16 cellular contexts compared by ENCODE assay signal in the genomic region with DNA sequence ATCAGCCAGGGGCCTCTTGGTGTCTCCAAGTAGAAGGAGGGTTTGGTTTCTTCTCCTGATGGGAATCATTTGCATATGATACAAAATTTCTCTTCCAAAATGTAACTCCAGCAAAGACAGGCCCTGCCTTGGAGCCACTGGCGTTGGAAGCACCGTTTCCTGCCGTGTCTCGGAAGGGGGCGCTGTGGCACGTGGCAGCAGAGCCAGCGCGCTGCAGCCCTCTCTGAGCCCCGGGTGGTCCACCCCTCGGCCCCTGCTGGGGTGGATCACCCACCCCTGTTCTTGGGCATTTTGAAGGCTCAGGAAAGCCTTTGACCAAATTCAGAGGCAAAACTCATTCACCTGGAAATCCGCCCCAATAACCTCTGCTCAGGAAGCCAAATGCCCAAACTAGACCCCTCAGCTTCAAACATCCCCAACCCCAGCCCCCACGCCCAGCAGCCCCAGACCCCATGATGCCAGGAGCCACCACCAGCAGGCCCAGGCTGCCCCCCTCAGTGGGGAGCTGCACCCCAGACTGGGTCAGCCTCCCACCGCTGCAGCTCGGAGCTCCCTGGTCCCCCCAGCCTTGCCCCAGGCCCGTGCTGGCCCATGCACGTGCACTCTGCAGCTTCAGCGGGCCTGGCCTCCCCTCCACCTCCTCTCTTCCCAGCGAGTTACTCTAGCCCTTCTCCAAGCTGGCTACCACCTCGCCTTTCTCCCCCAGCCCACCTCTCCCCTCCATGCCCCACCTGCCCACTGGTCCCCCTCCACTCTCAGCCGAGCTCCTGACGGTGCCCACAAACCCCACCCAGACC. TPM values are rescaled to one million over a fixed set of nuclear protein-coding genes. Genes with fewer than 3 reads are reported as not detected.
A peak's percentile ranks its signal among the peaks of the same experiment; 100 is the strongest.
DNase-seq lines count a peak whose midpoint lies in the region; ATAC-seq, FAIRE-seq and TF ChIP-seq lines count a peak whose summit lies in the region.
"Had no signal": no experiment of that assay in that cellular context is flagged by ENCODE, and none has a peak within 500 bp of the region (broad histone marks: within the 10 kb centered on the region; RNA-seq: fewer than 3 reads in every experiment).

No MANE protein-coding gene starts in this region.

- H3K36me3 ChIP-seq in PC-3 (ENCODE audit: low read depth, low read length), result no peaks in the 10 kb centered on the region
- H3K36me3 ChIP-seq: ascending aorta had no signal

- peaks cover 4% of the 10 kb centered on the region; the same call in 1 of the 2 replicates for H3K27me3 ChIP-seq in PC-3 (ENCODE audit: low read length)
- H3K27me3 ChIP-seq: ascending aorta, testis had no signal

- H2AFZ ChIP-seq in PC-3 (ENCODE audit: low read length), result no peak overlapping the region

- no peaks in the 10 kb centered on the region for H4K20me1 ChIP-seq in PC-3 (ENCODE audit: low read length)

- no peak for TF ChIP-seq CTCF in natural killer cell (IDR thresholded peaks at IDR 0.05)
- peak; percentile 57 for TF ChIP-seq CTCF in PC-3 (conservative IDR thresholded peaks at IDR 0.05; ENCODE audit: low read depth, low read length)
- peak; percentile 15 for TF ChIP-seq CTCF in fibroblast of mammary gland (conservative IDR thresholded peaks at IDR 0.05; ENCODE audit: control insufficient read depth, insufficient read depth, low read depth, low read length)

- ATAC-seq in natural killer cell treated with Interleukin-12 subunit alpha and Interleukin-12 subunit beta and Interleukin-15 and Interleukin-18, amount 100 ng/mL, for 72 hours, result no peak
- no peak for ATAC-seq in natural killer cell
- no peak for ATAC-seq in PC-3

- peak; percentile 81 for FAIRE-seq in urothelium cell line (lab: Jason Lieb, UNC)
- FAIRE-seq: HTR-8/SVneo had no signal

- no peaks in the 10 kb centered on the region for H3K9me3 ChIP-seq in PC-3 (ENCODE audit: low read length)
- H3K9me3 ChIP-seq: testis had no signal

- peaks cover 5 to 8% of the 10 kb centered on the region in 2 donors for H3K27me3 Mint-ChIP-seq in natural killer cell treated with Interleukin-12 subunit alpha and Interleukin-12 subunit beta and Interleukin-15 and Interleukin-18, amount 100 ng/mL, for 72 hours
- H3K27me3 Mint-ChIP-seq in natural killer cell (ENCODE audit: low read depth in 2 of 2), result peaks cover 0 to 5% of the 10 kb centered on the region in 2 donors

- H3K9me2 ChIP-seq in PC-3 (replicated peaks; ENCODE audit: low read length), result no peaks in the 10 kb centered on the region

- peak; percentile 40 for DNase-seq in natural killer cell treated with Interleukin-12 subunit alpha and Interleukin-12 subunit beta and Interleukin-15 and Interleukin-18, amount 100 ng/mL, for 72 hours (ENCODE audit: low spot score)
- DNase-seq in natural killer cell (no peak), PC-3 (no peak), fibroblast of mammary gland (ENCODE audit: low read depth) (no peak), urothelium cell line (ENCODE audit: low spot score) (no peak), Ammon's horn (ENCODE audit: low spot score) (no peak), epidermal melanocyte (ENCODE audit: insufficient read length, low spot score) (no peak)
- DNase-seq in stimulated activated CD4-positive, alpha-beta T cell treated with anti-CD3 and anti-CD28 coated beads, Interleukin-2, amount 100 ng/mL, for 24 hours, result no peak
- DNase-seq: ACHN, activated gamma-delta T cell, DMS 273 treated with DMSO at 0.1 percent for 48 hours, testis had no signal

- H3K4me1 ChIP-seq in PC-3 (ENCODE audit: insufficient read depth, low read length), result no peaks in the 10 kb centered on the region
- H3K4me1 ChIP-seq: ascending aorta, left ventricle myocardium inferior, testis had no signal

- no TSS peak for BruUV-seq in PC-3 (replicated peaks; lab: Mats Ljungman, UMichigan)

- POLR2A ChIA-PET in PC-3 (lab: Charles Lee; ENCODE audit: unreplicated experiment), result no interaction called here

- no peak overlapping the region for H3K27ac Mint-ChIP-seq in natural killer cell treated with Interleukin-12 subunit alpha and Interleukin-12 subunit beta and Interleukin-15 and Interleukin-18, amount 100 ng/mL, for 72 hours
- no peak overlapping the region for H3K27ac Mint-ChIP-seq in natural killer cell

- H3K4me3 Mint-ChIP-seq in natural killer cell treated with Interleukin-12 subunit alpha and Interleukin-12 subunit beta and Interleukin-15 and Interleukin-18, amount 100 ng/mL, for 72 hours, result no peak overlapping the region
- H3K4me3 Mint-ChIP-seq in natural killer cell, result no peak overlapping the region

- no peak overlapping the region for H3K4me3 ChIP-seq in PC-3 (ENCODE audit: low read length)
- no peak overlapping the region for H3K4me3 ChIP-seq in fibroblast of mammary gland (ENCODE audit: control insufficient read depth, low read depth, low read length)
- H3K4me3 ChIP-seq: ascending aorta, left ventricle myocardium inferior, testis had no signal

- H3K36me3 Mint-ChIP-seq in natural killer cell treated with Interleukin-12 subunit alpha and Interleukin-12 subunit beta and Interleukin-15 and Interleukin-18, amount 100 ng/mL, for 72 hours, result peaks cover 4% of the 10 kb centered on the region
- peaks cover 6% of the 10 kb centered on the region for H3K36me3 Mint-ChIP-seq in natural killer cell

- H3K9ac ChIP-seq in PC-3 (ENCODE audit: low read length), result no peak overlapping the region

- H3K27ac ChIP-seq in PC-3 (ENCODE audit: low read length), result no peak overlapping the region
- H3K27ac ChIP-seq: ascending aorta, left ventricle myocardium inferior, testis had no signal

- H3F3A ChIP-seq in PC-3 (ENCODE audit: low read length, unreplicated experiment), result no peaks in the 10 kb centered on the region

- CTCF ChIA-PET in PC-3 (lab: Charles Lee), result no interaction called here

- H3K4me1 Mint-ChIP-seq in natural killer cell treated with Interleukin-12 subunit alpha and Interleukin-12 subunit beta and Interleukin-15 and Interleukin-18, amount 100 ng/mL, for 72 hours (ENCODE audit: low read depth in 2 of 2), result no peaks in the 10 kb centered on the region
- H3K4me1 Mint-ChIP-seq in natural killer cell, result no peaks in the 10 kb centered on the region

- no peaks in the 10 kb centered on the region for H3K79me2 ChIP-seq in PC-3 (ENCODE audit: low read length)

- H3K9me3 Mint-ChIP-seq in natural killer cell treated with Interleukin-12 subunit alpha and Interleukin-12 subunit beta and Interleukin-15 and Interleukin-18, amount 100 ng/mL, for 72 hours, result peaks cover 4% of the 10 kb centered on the region
- peaks cover 4% of the 10 kb centered on the region in 2 donors for H3K9me3 Mint-ChIP-seq in natural killer cell

- intact Hi-C loops in natural killer cell (cut with micrococcal nuclease) (no loop called here), PC-3 (cut with micrococcal nuclease) (no loop called here)

- no peak overlapping the region for H3K4me2 ChIP-seq in PC-3 (ENCODE audit: low read length)

RNA-seq across cellular contexts. Expression of a gene that starts 29.5 kb away (rescaled TPM):
- under 1 TPM in 1 of 2 donors, not detected in 1; 0.11 TPM for total RNA-seq in natural killer cell treated with Interleukin-12 subunit alpha and Interleukin-12 subunit beta and Interleukin-15 and Interleukin-18, amount 100 ng/mL, for 72 hours
- total RNA-seq in natural killer cell (under 1 TPM in 2 of 3 donors, not detected in 1; 0.30 to 0.45 TPM), PC-3 (2014; rRNA removed) (0.69 and 0.75 TPM in 2 replicates)
- total RNA-seq: myocyte had no signal
